ENCODE assay signal across 8 cellular contexts in the genomic region with DNA sequence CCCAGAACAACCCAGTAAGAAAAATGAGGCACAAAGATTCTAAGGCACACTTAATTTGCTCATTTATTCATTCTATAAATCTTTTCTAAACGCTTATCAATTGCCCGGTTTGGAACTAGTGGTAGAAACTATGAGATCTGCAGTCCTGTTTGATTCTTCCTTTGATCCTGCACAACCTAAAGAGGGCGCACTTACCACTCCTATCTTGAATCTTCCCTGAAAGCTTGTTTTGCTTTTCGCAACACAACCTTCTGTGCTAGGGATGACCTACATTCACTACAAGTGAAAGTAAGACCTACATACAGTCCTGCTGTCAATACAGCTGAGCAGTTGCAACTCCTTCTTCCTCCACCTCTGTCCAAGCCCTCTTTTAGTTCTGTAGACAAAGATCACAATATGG. TPM values are rescaled to one million over a fixed set of nuclear protein-coding genes. Genes with fewer than 3 reads are reported as not detected.
DNase-seq lines count a peak whose midpoint lies in the region; ATAC-seq lines count a peak whose summit lies in the region.

No MANE protein-coding gene starts in this region.

- peak; percentile 22 for DNase-seq in stimulated activated CD4-positive, alpha-beta T cell treated with anti-CD3 and anti-CD28 coated beads, Interleukin-2, amount 100 ng/mL, for 4 hours (ENCODE audit: low read depth)
- no peak for DNase-seq in stimulated activated CD4-positive, alpha-beta T cell treated with anti-CD3 and anti-CD28 coated beads, Interleukin-12 subunit alpha, Interleukin-12 subunit beta, amount 100 ng/mL, for 4 hours
- DNase-seq in SKM-1 treated with dmso at 0.1 percent for 144 hours (lab: John Stamatoyannopoulos, UW; ENCODE audit: unreplicated experiment) (peak; percentile 69), sciatic nerve (ENCODE audit: low spot score) (no peak), AG08395 (ENCODE audit: low spot score) (no peak), NCI-H1105 (lab: John Stamatoyannopoulos, UW) (no peak)

- intact Hi-C loops in sciatic nerve (cut with DNase I), result no loop called here

- ATAC-seq in HG03280 (IDR thresholded peaks at IDR 0.05; ENCODE audit: unreplicated experiment), result peak; percentile 62
- ATAC-seq in esophagus mucosa, result peak; percentile 52
- ATAC-seq in sciatic nerve, result peak; percentile 46

RNA-seq across cellular contexts. Expression of a gene that starts 12.6 kb away (rescaled TPM):
- total RNA-seq in esophagus mucosa (34.8 TPM), sciatic nerve (21.2 TPM)

Comparison
In these comparisons a context has a peak if more than half of its experiments do, and no peak if none do; other contexts are left out.
1. DNase-seq: peak in stimulated activated CD4-positive, alpha-beta T cell treated with anti-CD3 and anti-CD28 coated beads, Interleukin-2, amount 100 ng/mL, for 4 hours (single experiment) and SKM-1 treated with dmso at 0.1 percent for 144 hours (single experiment); none in stimulated activated CD4-positive, alpha-beta T cell treated with anti-CD3 and anti-CD28 coated beads, Interleukin-12 subunit alpha, Interleukin-12 subunit beta, amount 100 ng/mL, for 4 hours (single experiment), sciatic nerve (single experiment), AG08395 (single experiment) and NCI-H1105 (single experiment).
2. Peak in every context shown above with its lines, with median percentiles within 50 percentile points of each other: ATAC-seq.